Comparison of ENCODE assay signal across 7 cellular contexts in the genomic region with DNA sequence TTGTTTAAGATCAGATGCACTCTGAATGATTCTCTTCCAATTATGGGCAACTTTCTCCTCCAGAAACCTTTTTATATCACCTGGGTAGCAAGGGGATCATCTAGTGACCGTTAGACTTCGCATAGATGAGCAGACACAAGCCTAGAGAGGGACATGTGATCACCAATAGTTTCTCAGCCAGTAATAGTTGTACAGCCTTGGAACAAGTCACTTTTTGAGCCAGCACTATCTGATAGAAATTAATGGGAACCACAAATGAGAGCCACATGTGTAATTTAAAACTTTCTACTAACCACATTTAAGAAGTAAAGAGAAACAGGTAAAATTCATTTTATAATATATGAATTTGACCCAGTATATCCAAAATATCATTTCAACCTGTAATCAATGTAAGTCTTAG. TPM values are rescaled to one million over a fixed set of nuclear protein-coding genes. Genes with fewer than 3 reads are reported as not detected.
DNase-seq lines count a peak whose midpoint lies in the region; ATAC-seq and TF ChIP-seq lines count a peak whose summit lies in the region.

No MANE protein-coding gene starts in this region.

- POLR2A ChIA-PET in SK-N-SH (lab: Yijun Ruan, JAX): no interaction called here

- no peak for TF ChIP-seq RAD21 in SK-N-SH (IDR thresholded peaks at IDR 0.05; ENCODE audit: low read length)

- in situ Hi-C loops in HAP-1 (cut with MboI; ENCODE audit: low sequenced_read_pairs): no loop called here

- H3K4me2 ChIP-seq in SK-N-SH: peak overlapping the region; percentile 49
- peak overlapping the region; percentile 84 for H3K4me2 ChIP-seq in smooth muscle cell

- H3K9ac ChIP-seq in SK-N-SH (peak overlapping the region; percentile 9; the same call in 1 of the 2 replicates), smooth muscle cell (ENCODE audit: low read depth) (no peak overlapping the region)

- no peaks in the 10 kb centered on the region for H3K9me2 ChIP-seq in SK-N-SH

- ATAC-seq in GM21360 (IDR thresholded peaks at IDR 0.05; ENCODE audit: unreplicated experiment): no peak
- ATAC-seq in GM18502 (IDR thresholded peaks at IDR 0.05; ENCODE audit: poor library complexity, unreplicated experiment): no peak

- H3K27me3 ChIP-seq in HAP-1 (ENCODE audit: low read depth): peaks cover 11% of the 10 kb centered on the region
- peaks cover 8% of the 10 kb centered on the region; the same call in 1 of the 2 replicates for H3K27me3 ChIP-seq in SK-N-SH (ENCODE audit: insufficient read depth)
- H3K27me3 ChIP-seq in smooth muscle cell (ENCODE audit: low read depth): peaks cover 20% of the 10 kb centered on the region

- no peak for TF ChIP-seq CTCF in SK-N-SH (IDR thresholded peaks at IDR 0.05)
- TF ChIP-seq CTCF in fibroblast of villous mesenchyme (IDR thresholded peaks at IDR 0.05; ENCODE audit: insufficient read depth, low read depth, low read length): no peak
- no peak for TF ChIP-seq CTCF in smooth muscle cell (IDR thresholded peaks at IDR 0.05; ENCODE audit: borderline replicate concordance, insufficient read depth, poor library complexity, severe bottlenecking)

- H3K27ac ChIP-seq in SK-N-SH (ENCODE audit: low read depth in 2 of 2, low read length in 1 of 2) (peak overlapping the region; percentile 35 to 70; a peak in 3 of 4 replicates), smooth muscle cell (ENCODE audit: low read depth) (no peak overlapping the region)

- H3F3A ChIP-seq in SK-N-SH (replicated peaks; ENCODE audit: insufficient read depth) (no peaks in the 10 kb centered on the region), smooth muscle cell (ENCODE audit: low read depth) (no peaks in the 10 kb centered on the region)

- 18% methylated on average over 2 of the region's 2 CpGs for WGBS in SK-N-SH (ENCODE audit: low lambda C conversion rate)
- WGBS in smooth muscle cell (ENCODE audit: low lambda C conversion rate): 85% methylated on average over 2 of the region's 2 CpGs

- CTCF ChIA-PET in SK-N-SH (lab: Yijun Ruan, JAX): no interaction called here

- H3K9me3 ChIP-seq in HAP-1: no peaks in the 10 kb centered on the region
- H3K9me3 ChIP-seq in SK-N-SH: no peaks in the 10 kb centered on the region
- no peaks in the 10 kb centered on the region for H3K9me3 ChIP-seq in smooth muscle cell (replicated peaks; ENCODE audit: low read depth)

- H3K36me3 ChIP-seq in HAP-1 (replicated peaks): no peaks in the 10 kb centered on the region; the same call in 1 of the 2 replicates
- H3K36me3 ChIP-seq in SK-N-SH (replicated peaks in 1 of 2; ENCODE audit: control insufficient read depth in 1 of 2, insufficient read depth in 2 of 2, low read length in 1 of 2): peaks cover 0 to 3% of the 10 kb centered on the region in 2 experiments
- H3K36me3 ChIP-seq in smooth muscle cell (ENCODE audit: low read depth): no peaks in the 10 kb centered on the region

- H3K4me1 ChIP-seq in HAP-1 (peaks cover 4% of the 10 kb centered on the region), SK-N-SH (ENCODE audit: control insufficient read depth in 1 of 2, insufficient read depth in 2 of 2, low read depth in 1 of 2, low read length in 1 of 2) (peaks cover 0 to 6% of the 10 kb centered on the region in 2 experiments; a peak in 2 of 4 replicates), smooth muscle cell (ENCODE audit: low read depth) (peaks cover 13% of the 10 kb centered on the region)

- no peak for TF ChIP-seq EP300 in SK-N-SH (IDR thresholded peaks at IDR 0.05; ENCODE audit: borderline replicate concordance in 1 of 2, low read depth in 1 of 2, low read length in 1 of 2)

- H4K20me1 ChIP-seq in SK-N-SH (ENCODE audit: insufficient read depth) (no peaks in the 10 kb centered on the region), smooth muscle cell (ENCODE audit: low read depth) (peaks cover 24% of the 10 kb centered on the region)

- H3K4me3 ChIP-seq in HAP-1: peak overlapping the region; percentile 74
- H3K4me3 ChIP-seq in SK-N-SH (ENCODE audit: low read depth in 2 of 2, low read length in 1 of 2): peak overlapping the region; percentile 80 to 96
- peak overlapping the region; percentile 98 for H3K4me3 ChIP-seq in fibroblast of villous mesenchyme (ENCODE audit: low read depth, low read length)
- H3K4me3 ChIP-seq in smooth muscle cell: peak overlapping the region; percentile 83

- H2AFZ ChIP-seq in SK-N-SH (ENCODE audit: low read depth): peak overlapping the region; percentile 93
- peak overlapping the region; percentile 76 for H2AFZ ChIP-seq in smooth muscle cell (ENCODE audit: low read depth)

- H3K79me2 ChIP-seq in SK-N-SH (ENCODE audit: insufficient read depth): peaks cover 38% of the 10 kb centered on the region
- peaks cover 41% of the 10 kb centered on the region for H3K79me2 ChIP-seq in smooth muscle cell (ENCODE audit: low read depth)

- DNase-seq in HAP-1 (ENCODE audit: low spot score in 2 of 2): no peak
- peak; percentile 18 for DNase-seq in SK-N-SH
- no peak for DNase-seq in fibroblast of villous mesenchyme (ENCODE audit: low read depth)
- DNase-seq in smooth muscle cell (lab: John Stamatoyannopoulos, UW; ENCODE audit: unreplicated experiment): no peak
- DNase-seq in stimulated activated CD4-positive, alpha-beta T cell treated with anti-CD3 and anti-CD28 coated beads, Interleukin-15, amount 100 ng/mL, for 24 hours: no peak

TF ChIP-seq in SK-N-SH, 30 proteins besides CTCF, POLR2A, EP300 and RAD21:
- TF ChIP-seq JUND (IDR thresholded peaks at IDR 0.05) (no peak), RCOR1 (IDR thresholded peaks at IDR 0.05; ENCODE audit: low read length) (no peak), RFX5 (IDR thresholded peaks at IDR 0.05; ENCODE audit: low read length) (no peak), IRF3 (IDR thresholded peaks at IDR 0.05; ENCODE audit: low read depth, low read length) (no peak), FOSL2 (IDR thresholded peaks at IDR 0.05; ENCODE audit: borderline replicate concordance, low read depth) (no peak), USF1 (IDR thresholded peaks at IDR 0.05; ENCODE audit: borderline replicate concordance, low read depth) (peak; percentile 42; the same call in 1 of the 2 replicates), FOXJ3 (CRISPR knock-in tag; IDR thresholded peaks at IDR 0.05) (no peak), EZH2phosphoT487 (IDR thresholded peaks at IDR 0.05; ENCODE audit: borderline replicate concordance, low read depth) (no peak), CHD2 (IDR thresholded peaks at IDR 0.05; ENCODE audit: low read length, partially characterized antibody) (no peak), POLR2AphosphoS5 (IDR thresholded peaks at IDR 0.05; ENCODE audit: low read depth, low read length) (no peak), TAF1 (IDR thresholded peaks at IDR 0.05; ENCODE audit: borderline replicate concordance, low read depth, low read length) (no peak), ZBTB33 (IDR thresholded peaks at IDR 0.05; ENCODE audit: borderline replicate concordance, low read depth) (no peak), RXRA (IDR thresholded peaks at IDR 0.05; ENCODE audit: borderline replicate concordance, low read depth) (no peak), GATA2 (CRISPR knock-in tag; IDR thresholded peaks at IDR 0.05) (peak; percentile 31; the same call in 1 of the 2 replicates)

RNA-seq across cellular contexts. Expression of gene CTNNBL1, which starts 0.6 kb away (rescaled TPM):
- 29.5 and 34.4 TPM in 2 replicates for polyA plus RNA-seq in SK-N-SH (2012; rRNA removed)
- 32.3 and 35.1 TPM in 2 replicates for polyA plus RNA-seq in SK-N-SH (2012; cell fraction: cytosol; rRNA removed)
- polyA plus RNA-seq in SK-N-SH (2012; cell fraction: nucleus; rRNA removed): 24.0 and 27.6 TPM in 2 replicates
- total RNA-seq in fibroblast of villous mesenchyme: 19.3 and 23.3 TPM in 2 replicates
- 32.8 and 33.3 TPM in 2 replicates for total RNA-seq in smooth muscle cell
- 56.0 and 63.6 TPM in 2 replicates for polyA plus RNA-seq in smooth muscle cell
